In the genomic region with DNA sequence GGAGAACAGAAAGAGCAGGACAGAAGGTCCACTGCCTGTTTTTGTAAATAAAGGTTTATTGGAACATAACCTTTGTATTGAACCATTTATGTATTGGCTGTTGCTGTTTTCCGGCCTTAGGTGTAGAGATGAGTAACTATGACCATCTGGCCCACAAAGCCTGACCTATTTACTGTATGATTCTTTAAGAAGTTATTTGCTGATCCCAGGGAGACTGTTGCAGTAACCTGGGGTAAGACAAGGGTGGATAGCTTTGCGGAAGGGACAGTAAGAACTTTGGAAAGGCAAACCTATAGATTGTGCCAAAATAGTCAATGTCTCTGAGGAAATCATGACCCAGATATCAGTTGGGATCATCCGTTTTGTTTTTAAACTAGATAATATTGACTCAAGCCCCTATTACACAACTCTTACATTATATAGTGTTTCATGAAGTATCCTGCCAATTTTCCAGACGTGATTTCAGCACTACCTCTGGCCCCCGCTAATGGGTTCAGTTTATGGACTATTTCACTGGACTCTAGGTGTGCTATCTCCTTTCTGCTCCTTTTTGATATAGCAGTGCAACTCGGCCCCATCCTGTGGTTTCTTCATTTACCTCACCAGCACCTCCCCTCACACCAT, we compare ENCODE assay signal across 14 cellular contexts. TPM values are rescaled to one million over a fixed set of nuclear protein-coding genes. Genes with fewer than 3 reads are reported as not detected.
A peak's percentile ranks its signal among the peaks of the same experiment; 100 is the strongest.
DNase-seq lines count a peak whose midpoint lies in the region; ATAC-seq, FAIRE-seq and TF ChIP-seq lines count a peak whose summit lies in the region.
"Had no signal": no experiment of that assay in that cellular context is flagged by ENCODE, and none has a peak within 500 bp of the region (broad histone marks: within the 10 kb centered on the region; RNA-seq: fewer than 3 reads in every experiment).

No MANE protein-coding gene starts in this region.

- CTCF ChIA-PET in HepG2 (lab: Yijun Ruan, JAX; ENCODE audit: low intra/inter-chr PET ratio, low total read pairs), result no interaction called here

- FAIRE-seq in HepG2 (lab: Jason Lieb, UNC), result no peak

- no peaks in the 10 kb centered on the region for H3K79me2 ChIP-seq in HepG2 (ENCODE audit: insufficient read depth, low read length)

- in situ Hi-C loops in HepG2 (cut with HindIII; ENCODE audit: extremely low pct_ligation_motif_present, low pct_unique_long_range_greater_than_20kb), result no loop called here

- intact Hi-C loops in HepG2 (cut with micrococcal nuclease; ENCODE audit: unreplicated experiment), result no loop called here

- no peaks in the 10 kb centered on the region for H3K9me3 ChIP-seq in HepG2 (ENCODE audit: low read length)
- no peaks in the 10 kb centered on the region for H3K9me3 ChIP-seq in suprapubic skin
- H3K9me3 ChIP-seq: adrenal gland, tibial artery had no signal

- no peak for TF ChIP-seq RAD21 in HepG2 (CRISPR knock-in tag; IDR thresholded peaks at IDR 0.05)

- under 1% methylated on average over 6 of the region's 6 CpGs for WGBS in HepG2 (ENCODE audit: low lambda C conversion rate)
- 80% methylated on average over 6 of the region's 6 CpGs for whole genome bisulfite sequencing in suprapubic skin

- no peak for DNase-seq in HepG2 (ENCODE audit: low spot score)
- no peak for DNase-seq in NCI-H1694 (lab: John Stamatoyannopoulos, UW)
- DNase-seq in HT-29 (ENCODE audit: low spot score), result no peak
- no peak for DNase-seq in RKO (ENCODE audit: low spot score)
- DNase-seq in suprapubic skin (ENCODE audit: low spot score in 2 of 2), result no peak
- DNase-seq: adrenal gland; CD4-positive, CD25-positive, alpha-beta regulatory T cell; effector CD4-positive, alpha-beta T cell; NCI-H1436 treated with DMSO at 0.1 percent for 48 hours; tibial artery had no signal

- peak; percentile 21 for ATAC-seq in GM18520 (IDR thresholded peaks at IDR 0.05; ENCODE audit: unreplicated experiment)
- ATAC-seq in GM21723 (IDR thresholded peaks at IDR 0.05; ENCODE audit: unreplicated experiment), result peak; percentile 28
- peak; percentile 17 for ATAC-seq in HG03521 (IDR thresholded peaks at IDR 0.05; ENCODE audit: unreplicated experiment)
- peak; percentile 65 for ATAC-seq in HepG2

- BruUV-seq in HepG2 (replicated peaks; lab: Mats Ljungman, UMichigan), result no TSS peak

- TF ChIP-seq CTCF in HepG2 (CRISPR knock-in tag; IDR thresholded peaks at IDR 0.05) (no peak), suprapubic skin (IDR thresholded peaks at IDR 0.05) (no peak)

- TF ChIP-seq EP300 in HepG2 (IDR thresholded peaks at IDR 0.05; ENCODE audit: low read depth in 2 of 2, low read length in 2 of 2) (no peak), HepG2 (CRISPR knock-in tag; IDR thresholded peaks at IDR 0.05; ENCODE audit: borderline replicate concordance) (no peak), suprapubic skin (IDR thresholded peaks at IDR 0.05) (no peak)

- peak overlapping the region; percentile 60 for H3K4me2 ChIP-seq in HepG2 (ENCODE audit: low read depth, low read length)

- peak overlapping the region; percentile 11; the same call in 1 of the 2 replicates for H3K9ac ChIP-seq in HepG2 (ENCODE audit: insufficient read depth, low read depth, low read length)

- H3K4me1 ChIP-seq in HepG2 (ENCODE audit: insufficient read depth, low read length) (peaks cover 24% of the 10 kb centered on the region), suprapubic skin (no peaks in the 10 kb centered on the region)
- H3K4me1 ChIP-seq: tibial artery had no signal

- peak overlapping the region; percentile 27 for H3K27ac ChIP-seq in HepG2 (ENCODE audit: extremely low read length, insufficient read depth, low read length)
- no peak overlapping the region for H3K27ac ChIP-seq in suprapubic skin
- H3K27ac ChIP-seq: adrenal gland, tibial artery had no signal

- TF ChIP-seq POLR2A in HepG2 (IDR thresholded peaks at IDR 0.05; ENCODE audit: insufficient read depth in 1 of 2, low read depth in 2 of 2, low read length in 2 of 2) (no peak), suprapubic skin (IDR thresholded peaks at IDR 0.05) (no peak)

- H3K36me3 ChIP-seq in HepG2 (replicated peaks in 1 of 2; ENCODE audit: control insufficient read depth in 1 of 2, insufficient read depth in 2 of 2, low read length in 2 of 2) (no peaks in the 10 kb centered on the region), suprapubic skin (no peaks in the 10 kb centered on the region)
- H3K36me3 ChIP-seq: adrenal gland, tibial artery had no signal

- H3K4me3 ChIP-seq in HepG2 (replicated peaks in 1 of 3; ENCODE audit: insufficient read depth in 1 of 3, low read depth in 2 of 3, low read length in 3 of 3) (peak overlapping the region in 2 of 3 experiments; percentile 12 to 24; a peak in 2 of 6 replicates), suprapubic skin (no peak overlapping the region)
- H3K4me3 ChIP-seq: adrenal gland, tibial artery had no signal

- H3K27me3 ChIP-seq in HepG2 (ENCODE audit: control insufficient read depth in 1 of 2, insufficient read depth in 2 of 2, low read length in 2 of 2) (no peaks in the 10 kb centered on the region), suprapubic skin (no peaks in the 10 kb centered on the region)
- H3K27me3 ChIP-seq: adrenal gland, tibial artery had no signal

- POLR2A ChIA-PET in HepG2 (lab: Yijun Ruan, JAX), result interaction anchor here (1.0 to 1.4 kb wide), 3 partner anchors 23 to 137 kb away, joined by 3 read pairs; partner anchors contain the start of gene ALG14

- H4K20me1 ChIP-seq in HepG2 (ENCODE audit: insufficient read depth, low read length), result no peaks in the 10 kb centered on the region

- peak overlapping the region; percentile 52 for H2AFZ ChIP-seq in HepG2 (ENCODE audit: low read length)

TF ChIP-seq in HepG2, 621 proteins besides CTCF, POLR2A, EP300 and RAD21 (continues in another document):
- TF ChIP-seq NFKBIZ (CRISPR knock-in tag; IDR thresholded peaks at IDR 0.05), result no peak
- TF ChIP-seq NR2F1 (CRISPR knock-in tag; IDR thresholded peaks at IDR 0.05), result no peak

RNA-seq across cellular contexts. Expression of gene TLCD4, which starts 20.8 kb away (rescaled TPM):
- total RNA-seq in HepG2 (2016; rRNA removed; fragmentation: Illumina TruSeq; extraction: Trizol), result 11.9 and 14.5 TPM in 2 replicates
- total RNA-seq in HepG2 (2016; cell fraction: cytosol; rRNA removed; fragmentation: Illumina TruSeq; extraction: Trizol; ENCODE audit: low read depth), result 71.5 and 79.3 TPM in 2 replicates
- total RNA-seq in HepG2 (2016; cell fraction: insoluble cytoplasmic fraction; rRNA removed; fragmentation: Illumina TruSeq; extraction: Trizol), result 15.0 and 17.4 TPM in 2 replicates
- 26.6 and 27.6 TPM in 2 replicates for total RNA-seq in HepG2 (2016; cell fraction: membrane; rRNA removed; fragmentation: Illumina TruSeq; extraction: Trizol)
- total RNA-seq in HepG2 (2016; cell fraction: nucleus; rRNA removed; fragmentation: Illumina TruSeq; extraction: Trizol), result 10.3 and 10.9 TPM in 2 replicates
- 4.1 and 4.7 TPM in 2 replicates for polyA plus RNA-seq in HepG2 (2011; rRNA removed)
- polyA plus RNA-seq in HepG2 (2011; cell fraction: cytosol; rRNA removed), result 1.9 and 3.6 TPM in 2 replicates
- polyA plus RNA-seq in HepG2 (2011; cell fraction: nucleus; rRNA removed), result 1.00 and 1.9 TPM in 2 replicates
- polyA plus RNA-seq in HepG2 (2012), result 10.2 and 17.7 TPM in 2 replicates
- polyA plus RNA-seq in HepG2 (2016; cell fraction: cytosol; fragmentation: Illumina TruSeq; extraction: Trizol; ENCODE audit: low read depth), result 2.5 and 3.6 TPM in 2 replicates
- polyA plus RNA-seq in HepG2 (2016; cell fraction: insoluble cytoplasmic fraction; fragmentation: Illumina TruSeq; extraction: Trizol; ENCODE audit: low read depth), result 9.3 and 10.5 TPM in 2 replicates
- polyA plus RNA-seq in HepG2 (2016; cell fraction: membrane; fragmentation: Illumina TruSeq; extraction: Trizol; ENCODE audit: low read depth), result 6.3 and 7.5 TPM in 2 replicates
- polyA plus RNA-seq in HepG2 (2016; cell fraction: nucleus; fragmentation: Illumina TruSeq; extraction: Trizol; ENCODE audit: insufficient read depth, low read depth), result 9.9 and 11.4 TPM in 2 replicates
- 7.5 and 9.8 TPM in 2 replicates for polyA minus RNA-seq in HepG2 (2011; rRNA and poly(A)+ RNA removed; ENCODE audit: low replicate concordance)
- polyA minus RNA-seq in HepG2 (2011; cell fraction: cytosol; rRNA and poly(A)+ RNA removed), result 9.3 and 10.9 TPM in 2 replicates
- 7.2 and 7.9 TPM in 2 replicates for polyA minus RNA-seq in HepG2 (2011; cell fraction: nucleus; rRNA and poly(A)+ RNA removed)
- total RNA-seq in HT-29 (2014; rRNA removed; shearing (Covaris generic)), result 1.3 and 1.4 TPM in 2 replicates
- total RNA-seq in suprapubic skin, result 1 to 10 TPM; 5.5 to 6.2 (median 5.9) TPM
- total RNA-seq: CD4-positive, CD25-positive, alpha-beta regulatory T cell; T-helper 1 cell treated with Interleukin-12 subunit alpha and Interleukin-12 subunit beta and Interleukin-4 antibody, amounts not matched to agents 30 ng/mL and 1 ng/mL, for 36 hours had no signal

RNA-seq across cellular contexts. Expression of gene ALG14, which starts 23.6 kb away (rescaled TPM):
- total RNA-seq in HepG2 (2016; rRNA removed; fragmentation: Illumina TruSeq; extraction: Trizol) (6.1 and 12.7 TPM in 2 replicates), suprapubic skin (1 to 10 TPM in 2 of 4 donors, under 1 TPM in 2; 0.80 to 1.6 (median 1.1) TPM)
- total RNA-seq in HepG2 (2016; cell fraction: cytosol; rRNA removed; fragmentation: Illumina TruSeq; extraction: Trizol; ENCODE audit: low read depth), result 2.6 and 6.2 TPM in 2 replicates
- 7.8 and 11.4 TPM in 2 replicates for total RNA-seq in HepG2 (2016; cell fraction: insoluble cytoplasmic fraction; rRNA removed; fragmentation: Illumina TruSeq; extraction: Trizol)
- total RNA-seq in HepG2 (2016; cell fraction: membrane; rRNA removed; fragmentation: Illumina TruSeq; extraction: Trizol), result 4.5 and 4.8 TPM in 2 replicates
- 5.6 and 13.0 TPM in 2 replicates for total RNA-seq in HepG2 (2016; cell fraction: nucleus; rRNA removed; fragmentation: Illumina TruSeq; extraction: Trizol)
- 4.5 and 5.5 TPM in 2 replicates for polyA plus RNA-seq in HepG2 (2011; rRNA removed)
- 1.9 and 2.6 TPM in 2 replicates for polyA plus RNA-seq in HepG2 (2011; cell fraction: cytosol; rRNA removed)
- 1.2 and 2.2 TPM in 2 replicates for polyA plus RNA-seq in HepG2 (2011; cell fraction: nucleus; rRNA removed)
- polyA plus RNA-seq in HepG2 (2012), result 3.5 and 6.1 TPM in 2 replicates
- polyA plus RNA-seq in HepG2 (2016; cell fraction: cytosol; fragmentation: Illumina TruSeq; extraction: Trizol; ENCODE audit: low read depth), result 3.2 and 3.5 TPM in 2 replicates
- 7.9 and 10.9 TPM in 2 replicates for polyA plus RNA-seq in HepG2 (2016; cell fraction: insoluble cytoplasmic fraction; fragmentation: Illumina TruSeq; extraction: Trizol; ENCODE audit: low read depth)
- 4.2 and 7.1 TPM in 2 replicates for polyA plus RNA-seq in HepG2 (2016; cell fraction: membrane; fragmentation: Illumina TruSeq; extraction: Trizol; ENCODE audit: low read depth)
- 10.4 and 11.9 TPM in 2 replicates for polyA plus RNA-seq in HepG2 (2016; cell fraction: nucleus; fragmentation: Illumina TruSeq; extraction: Trizol; ENCODE audit: insufficient read depth, low read depth)
- polyA minus RNA-seq in HepG2 (2011; rRNA and poly(A)+ RNA removed; ENCODE audit: low replicate concordance), result 13.9 and 20.9 TPM in 2 replicates
- polyA minus RNA-seq in HepG2 (2011; cell fraction: cytosol; rRNA and poly(A)+ RNA removed), result 0.62 and 3.3 TPM in 2 replicates
- polyA minus RNA-seq in HepG2 (2011; cell fraction: nucleus; rRNA and poly(A)+ RNA removed), result 4.2 and 5.0 TPM in 2 replicates
- total RNA-seq in HT-29 (2014; rRNA removed; shearing (Covaris generic)), result 1.0 and 2.0 TPM in 2 replicates
